In genomic region chr20:62872863-62873261, GRCh38 we compare ENCODE assay signal across 22 cellular contexts. TPM values are rescaled to one million over a fixed set of nuclear protein-coding genes. Genes with fewer than 3 reads are reported as not detected.
"Had no signal": no experiment of that assay in that cellular context is flagged by ENCODE, and none has a peak within 500 bp of the region (broad histone marks: within the 10 kb centered on the region; RNA-seq: fewer than 3 reads in every experiment).

No MANE protein-coding gene starts in this region.

- H3K4me3 ChIP-seq: body of pancreas, hepatocyte, thyroid gland had no signal

- H3K9me3 ChIP-seq: body of pancreas, thyroid gland had no signal

- H3K79me2 ChIP-seq: hepatocyte had no signal

- H3K27ac ChIP-seq: body of pancreas, epithelial cell of prostate, thyroid gland had no signal

- FAIRE-seq: colon, islet of Langerhans had no signal

- H3K27me3 ChIP-seq: body of pancreas, hepatocyte, thyroid gland had no signal

- H2AFZ ChIP-seq: hepatocyte had no signal

- ATAC-seq: body of pancreas, left cardiac atrium, natural killer cell, T-helper 17 cell had no signal

- DNase-seq: activated CD4-positive, alpha-beta T cell treated with anti-CD3 and anti-CD28 coated beads, Interleukin-2, amount 50 U/mL, for 1 hour; activated CD4-positive, CD25-positive, alpha-beta regulatory T cell treated with anti-CD3 and anti-CD28 coated beads, Interleukin-2, amount 50 U/mL, for 72 hours; activated gamma-delta T cell treated with Interleukin-2 at 50 U/mL for 16 hours; activated naive CD8-positive, alpha-beta T cell treated with anti-CD3 and anti-CD28 coated beads for 36 hours; amniotic stem cell; body of pancreas; endodermal cell; foreskin fibroblast; left cardiac atrium; natural killer cell; occipital lobe; stimulated activated CD4-positive, alpha-beta T cell treated with anti-CD3 and anti-CD28 coated beads, Interleukin-12 subunit alpha, Interleukin-12 subunit beta, amount 100 ng/mL, for 4 hours; stimulated activated CD4-positive, alpha-beta T cell treated with anti-CD3 and anti-CD28 coated beads, Interleukin-1b, Interleukin-23, amount 100 ng/mL, for 48 hours; stimulated activated CD8-positive, alpha-beta memory T cell treated with anti-CD3 and anti-CD28 coated beads, Interleukin-4, amount 100 ng/mL, for 48 hours; stimulated activated naive CD4-positive, alpha-beta T cell treated with Interleukin-2 at 50 U/mL for 16 hours; T-helper 17 cell; thyroid gland had no signal

- H3K36me3 ChIP-seq: thyroid gland had no signal

RNA-seq across cellular contexts. Expression of gene COL9A3, which starts 56.0 kb away (rescaled TPM):
- total RNA-seq: activated CD8-positive, alpha-beta memory T cell treated with anti-CD3 and anti-CD28 coated beads for 36 hours; T-helper 17 cell had no signal
